In genomic region chr17:41728056-41728455, GRCh38 we compare ENCODE assay signal across 1 cellular context.
TF ChIP-seq lines count a peak whose summit lies in the region.

No MANE protein-coding gene starts in this region.

TF ChIP-seq in HepG2, 621 proteins besides CTCF, POLR2A, EP300 and RAD21:
- TF ChIP-seq TARDBP (CRISPR knock-in tag; IDR thresholded peaks at IDR 0.05), result no peak
- TF ChIP-seq MYC (CRISPR knock-in tag; IDR thresholded peaks at IDR 0.05; ENCODE audit: borderline replicate concordance), result 0 out of 2 replicates have a peak, but pooled peaks have one; percentile 18
